Comparison of ENCODE assay signal across 8 cellular contexts in genomic region chr10:102451105-102451969, GRCh38. TPM values are rescaled to one million over a fixed set of nuclear protein-coding genes. Genes with fewer than 3 reads are reported as not detected.
DNase-seq lines count a peak whose midpoint lies in the region; ATAC-seq and TF ChIP-seq lines count a peak whose summit lies in the region.

Gene C10orf95 (minus strand): TSS chr10:102451543. CDS start chr10:102451093, 450 bp downstream.

- ATAC-seq in heart left ventricle = no peak
- no peak for ATAC-seq in stimulated activated memory B cell treated with anti-CD40 and anti-IgM and Interleukin-4, amounts not matched to agents 10 μg/mL and 1 μg/mL and 100 μg/mL, for 72 hours
- no peak for ATAC-seq in HG02884 (IDR thresholded peaks at IDR 0.05; ENCODE audit: unreplicated experiment)
- no peak for ATAC-seq in HG02852 (IDR thresholded peaks at IDR 0.05; ENCODE audit: unreplicated experiment)

- peaks cover 33% of the 10 kb centered on the region for H3K4me1 Mint-ChIP-seq in stimulated activated memory B cell treated with anti-CD40 and anti-IgM and Interleukin-4, amounts not matched to agents 10 μg/mL and 1 μg/mL and 100 μg/mL, for 72 hours

- H3K27me3 ChIP-seq in heart left ventricle = no peaks in the 10 kb centered on the region
- H3K27me3 ChIP-seq in iPS-18a (ENCODE audit: control insufficient read depth, insufficient read depth, low read length) = no peaks in the 10 kb centered on the region

- H3K9me3 Mint-ChIP-seq in stimulated activated memory B cell treated with anti-CD40 and anti-IgM and Interleukin-4, amounts not matched to agents 10 μg/mL and 1 μg/mL and 100 μg/mL, for 72 hours = no peaks in the 10 kb centered on the region

- peak within 1 kb of the TSS; percentile 96 for H3K4me3 Mint-ChIP-seq in stimulated activated memory B cell treated with anti-CD40 and anti-IgM and Interleukin-4, amounts not matched to agents 10 μg/mL and 1 μg/mL and 100 μg/mL, for 72 hours

- TF ChIP-seq POLR2A in heart left ventricle (IDR thresholded peaks at IDR 0.05) = no peak

- peaks cover 13% of the 10 kb centered on the region for H3K36me3 Mint-ChIP-seq in stimulated activated memory B cell treated with anti-CD40 and anti-IgM and Interleukin-4, amounts not matched to agents 10 μg/mL and 1 μg/mL and 100 μg/mL, for 72 hours

- H3K4me1 ChIP-seq in heart left ventricle (peaks cover 0 to 48% (median 18%) of the 10 kb centered on the region in 12 donors), iPS-18a (ENCODE audit: control insufficient read depth, low read depth, low read length) (peaks cover 31% of the 10 kb centered on the region)

- H3K36me3 ChIP-seq in heart left ventricle (peaks cover 0 to 11% (median 0%) of the 10 kb centered on the region in 9 donors), iPS-18a (ENCODE audit: control insufficient read depth, low read depth, low read length) (peaks cover 4% of the 10 kb centered on the region)

- H3K27me3 Mint-ChIP-seq in stimulated activated memory B cell treated with anti-CD40 and anti-IgM and Interleukin-4, amounts not matched to agents 10 μg/mL and 1 μg/mL and 100 μg/mL, for 72 hours = no peaks in the 10 kb centered on the region

- H3K4me3 ChIP-seq in heart left ventricle (peak within 1 kb of the TSS; percentile 56 to 92 (median 84)), iPS-18a (ENCODE audit: low read length) (peak within 1 kb of the TSS; percentile 88)

- DNase-seq in heart left ventricle (no peak), cardiac septum (ENCODE audit: low spot score) (no peak), NOMO-1 treated with dmso at 0.1 percent for 144 hours (lab: John Stamatoyannopoulos, UW; ENCODE audit: unreplicated experiment) (no peak)
- peak; percentile 71 for DNase-seq in activated CD8-positive, alpha-beta memory T cell treated with anti-CD3 and anti-CD28 coated beads, Interleukin-2, amount 50 U/mL, for 48 hours

- H3K27ac ChIP-seq in heart left ventricle (peak within 1 kb of the TSS; percentile 61 to 91 (median 84)), iPS-18a (ENCODE audit: low read length) (no peak within 1 kb of the TSS)

- H3K27ac Mint-ChIP-seq in stimulated activated memory B cell treated with anti-CD40 and anti-IgM and Interleukin-4, amounts not matched to agents 10 μg/mL and 1 μg/mL and 100 μg/mL, for 72 hours = peak within 1 kb of the TSS; percentile 96

- 39 to 42% (median 41%) methylated on average over 16 to 28 of the region's 28 CpGs for WGBS in heart left ventricle, 4 donors

- no peaks in the 10 kb centered on the region for H3K9me3 ChIP-seq in heart left ventricle
- H3K9me3 ChIP-seq in iPS-18a (ENCODE audit: control insufficient read depth, low read depth, low read length) = no peaks in the 10 kb centered on the region

- intact Hi-C loops in heart left ventricle (cut with DNase I) = no loop called here
- intact Hi-C loops in cardiac septum (cut with DNase I) = no loop called here

- no peak for TF ChIP-seq CTCF in heart left ventricle (IDR thresholded peaks at IDR 0.05)

- peak within 1 kb of the TSS; percentile 79 for H3K9ac ChIP-seq in iPS-18a (ENCODE audit: low read length)

RNA-seq across cellular contexts. Expression of gene C10orf95, which starts in this region (rescaled TPM):
- total RNA-seq in heart left ventricle (under 1 TPM in 2 of 9 donors, not detected in 7; 0.18 to 0.21 TPM), cardiac septum (not detected)
- polyA plus RNA-seq in heart left ventricle = not detected
